25 cellular contexts compared by ENCODE assay signal in genomic region chr1:186899977-186900376, GRCh38.
A peak's percentile ranks its signal among the peaks of the same experiment; 100 is the strongest.
DNase-seq lines count a peak whose midpoint lies in the region; ATAC-seq and TF ChIP-seq lines count a peak whose summit lies in the region.
"Had no signal": no experiment of that assay in that cellular context is flagged by ENCODE, and none has a peak within 500 bp of the region (broad histone marks: within the 10 kb centered on the region; RNA-seq: fewer than 3 reads in every experiment).

No MANE protein-coding gene starts in this region.

- peak overlapping the region; percentile 85 for H3K27ac Mint-ChIP-seq in activated T-cell treated with anti-CD3 and anti-CD28 coated beads, Interleukin-2, amount 50 U/mL, for 72 hours

- TF ChIP-seq CTCF in fibroblast of mammary gland (conservative IDR thresholded peaks at IDR 0.05; ENCODE audit: control insufficient read depth, insufficient read depth, low read depth, low read length) (no peak), right atrium auricular region (IDR thresholded peaks at IDR 0.05) (no peak), vagina (IDR thresholded peaks at IDR 0.05) (no peak)

- H3K4me3 ChIP-seq in fibroblast of mammary gland (ENCODE audit: control insufficient read depth, low read depth, low read length) (no peak overlapping the region), right atrium auricular region (no peak overlapping the region), vagina (no peak overlapping the region)
- H3K4me3 ChIP-seq: MG63, SK-N-MC had no signal

- peak overlapping the region in 1 of 2 donors; percentile 5 for H3K4me3 Mint-ChIP-seq in activated T-cell treated with anti-CD3 and anti-CD28 coated beads, Interleukin-2, amount 50 U/mL, for 72 hours

- no peaks in the 10 kb centered on the region for H3K27me3 ChIP-seq in right atrium auricular region
- H3K27me3 ChIP-seq in vagina = no peaks in the 10 kb centered on the region
- H3K27me3 ChIP-seq: MG63 had no signal

- ATAC-seq in activated T-cell treated with anti-CD3 and anti-CD28 coated beads, Interleukin-2, amount 50 U/mL, for 72 hours (replicated peaks in 1 of 2) = peak; percentile 28 to 37
- no peak for ATAC-seq in HG03469 (IDR thresholded peaks at IDR 0.05; ENCODE audit: unreplicated experiment)
- ATAC-seq: Panc1 had no signal

- DNase-seq in activated T-cell treated with anti-CD3 and anti-CD28 coated beads, Interleukin-2, amount 50 U/mL, for 72 hours = no peak
- DNase-seq in activated T-cell treated with anti-CD3 and anti-CD28 coated beads, Interleukin-2, amount 50 U/mL, for 48 hours = no peak
- DNase-seq in fibroblast of mammary gland (ENCODE audit: low read depth) (peak; percentile 21), right atrium auricular region (ENCODE audit: low spot score) (no peak), vagina (ENCODE audit: extremely low spot score in 2 of 2) (no peak), T1000 (lab: John Stamatoyannopoulos, UW) (no peak), NCI-H2196 (lab: John Stamatoyannopoulos, UW; ENCODE audit: unreplicated experiment) (no peak)
- DNase-seq: Calu3, DMS79 treated with DMSO at 0.1 percent for 48 hours, GF-D8, H7, IMR-90, KG1, MG63, NCI-H1105 treated with DMSO at 0.1 percent for 48 hours, NCI-H146, NCI-H1930, NCI-H2107, NCI-H526, NCI-H82, SIG-M5 had no signal

- intact Hi-C loops in vagina (cut with DNase I) = loop anchor here (2.0 kb wide), 1 partner anchor 19 kb away; no protein-coding TSS in a partner anchor

- H3K9me3 ChIP-seq in right atrium auricular region (no peaks in the 10 kb centered on the region), vagina (no peaks in the 10 kb centered on the region)

- peaks cover 4 to 6% of the 10 kb centered on the region in 2 donors for H3K9me3 Mint-ChIP-seq in activated T-cell treated with anti-CD3 and anti-CD28 coated beads, Interleukin-2, amount 50 U/mL, for 72 hours

- H3K4me1 ChIP-seq in right atrium auricular region (peaks cover 0 to 14% of the 10 kb centered on the region in 2 donors), vagina (peaks cover 36% of the 10 kb centered on the region)

- H3K36me3 ChIP-seq in right atrium auricular region = no peaks in the 10 kb centered on the region
- H3K36me3 ChIP-seq in vagina = no peaks in the 10 kb centered on the region

- peaks cover 40% of the 10 kb centered on the region for H3K4me1 Mint-ChIP-seq in activated T-cell treated with anti-CD3 and anti-CD28 coated beads, Interleukin-2, amount 50 U/mL, for 72 hours (ENCODE audit: low read depth)

- H3K27me3 Mint-ChIP-seq in activated T-cell treated with anti-CD3 and anti-CD28 coated beads, Interleukin-2, amount 50 U/mL, for 72 hours (ENCODE audit: low read depth) = no peaks in the 10 kb centered on the region

- TF ChIP-seq POLR2A in vagina (IDR thresholded peaks at IDR 0.05) = no peak

- peak overlapping the region; percentile 23 to 40 for H3K27ac ChIP-seq in right atrium auricular region
- H3K27ac ChIP-seq in vagina = peak overlapping the region; percentile 59
- H3K27ac ChIP-seq: RWPE1, SK-N-MC had no signal

- H3K36me3 Mint-ChIP-seq in activated T-cell treated with anti-CD3 and anti-CD28 coated beads, Interleukin-2, amount 50 U/mL, for 72 hours (ENCODE audit: insufficient read depth in 2 of 2) = peaks cover 5 to 11% of the 10 kb centered on the region in 2 donors
